17 cellular contexts compared by ENCODE assay signal in genomic region chr2:167480232-167480985, GRCh38.
DNase-seq lines count a peak whose midpoint lies in the region; ATAC-seq, FAIRE-seq and TF ChIP-seq lines count a peak whose summit lies in the region.
"Had no signal": no experiment of that assay in that cellular context is flagged by ENCODE, and none has a peak within 500 bp of the region (broad histone marks: within the 10 kb centered on the region; RNA-seq: fewer than 3 reads in every experiment).

No MANE protein-coding gene starts in this region.

- no peak overlapping the region for H3K4ac ChIP-seq in neuronal stem cell (ENCODE audit: low read length)

- H2BK15ac ChIP-seq in neuronal stem cell (ENCODE audit: low read length) = no peak overlapping the region

- no peaks in the 10 kb centered on the region for H3K36me3 ChIP-seq in GM12878 (ENCODE audit: control insufficient read depth in 2 of 2, insufficient read depth in 2 of 2, low read length in 1 of 2)
- H3K36me3 ChIP-seq in neuronal stem cell (replicated peaks in 1 of 2; ENCODE audit: control insufficient read depth in 2 of 2, insufficient read depth in 2 of 2, low read length in 2 of 2) = no peaks in the 10 kb centered on the region
- no peaks in the 10 kb centered on the region for H3K36me3 ChIP-seq in testis (ENCODE audit: low read depth, missing control alignments)
- H3K36me3 ChIP-seq: esophagus squamous epithelium, heart left ventricle, transverse colon had no signal

- TF ChIP-seq EP300 in GM12878 (IDR thresholded peaks at IDR 0.05; ENCODE audit: borderline replicate concordance in 1 of 2, control insufficient read depth in 1 of 2, low read depth in 2 of 2, low read length in 2 of 2) = no peak

- no peak overlapping the region for H2BK12ac ChIP-seq in neuronal stem cell (ENCODE audit: low read length)

- no peak overlapping the region for H4K91ac ChIP-seq in neuronal stem cell (ENCODE audit: low read depth, low read length, poor library complexity)

- H3K79me2 ChIP-seq in GM12878 (ENCODE audit: control insufficient read depth, insufficient read depth, low read length) = no peaks in the 10 kb centered on the region

- SMC1A ChIA-PET in GM12878 (lab: Charles Lee; ENCODE audit: uncharacterized antibody, unreplicated experiment) = interaction anchor here (0.9 kb wide), 1 partner anchor 43 kb away, joined by 3 read pairs; no protein-coding TSS in a partner anchor

- CTCF ChIA-PET in GM12878 (lab: Yijun Ruan, JAX) = no interaction called here

- H3K9ac ChIP-seq in GM12878 (ENCODE audit: control insufficient read depth, insufficient read depth, low read length) (no peak overlapping the region), neuronal stem cell (ENCODE audit: low read depth, low read length, poor library complexity) (no peak overlapping the region)

- 0 out of 2 replicates have a peak overlapping the region, but pooled peaks have one; percentile 4 for H3K4me2 ChIP-seq in GM12878 (ENCODE audit: control insufficient read depth, insufficient read depth)
- H3K4me2 ChIP-seq in neuronal stem cell (ENCODE audit: insufficient read depth, low read length, poor library complexity, severe bottlenecking) = no peak overlapping the region

- no peaks in the 10 kb centered on the region for H3K9me3 ChIP-seq in GM12878 (replicated peaks; ENCODE audit: control insufficient read depth, insufficient read depth, low read length)
- no peaks in the 10 kb centered on the region for H3K9me3 ChIP-seq in neuronal stem cell (replicated peaks in 1 of 2; ENCODE audit: control insufficient read depth in 2 of 2, insufficient read depth in 1 of 2, low read depth in 1 of 2, low read length in 2 of 2)
- H3K9me3 ChIP-seq in testis = no peaks in the 10 kb centered on the region
- H3K9me3 ChIP-seq: esophagus squamous epithelium, heart left ventricle, transverse colon had no signal

- H3K79me1 ChIP-seq in neuronal stem cell (ENCODE audit: low read depth, low read length) = no peaks in the 10 kb centered on the region

- TF ChIP-seq POLR2A in GM12878 (IDR thresholded peaks at IDR 0.05; ENCODE audit: low read depth, low read length) (no peak), testis (IDR thresholded peaks at IDR 0.05) (no peak)

- in situ Hi-C loops in GM12878 (cut with MboI) = no loop called here

- RAD21 ChIA-PET in GM12878 (lab: Charles Lee; ENCODE audit: unreplicated experiment) = no interaction called here

- no peak overlapping the region for H3K23ac ChIP-seq in neuronal stem cell (ENCODE audit: low read depth, low read length, poor library complexity)

- intact Hi-C loops in GM12878 (cut with micrococcal nuclease; ENCODE audit: unreplicated experiment) = no loop called here
- intact Hi-C loops in testis (cut with DNase I; ENCODE audit: low total_unique reads) = no loop called here

- H2AK5ac ChIP-seq in neuronal stem cell (ENCODE audit: low read depth, low read length) = peak overlapping the region; percentile 88

- H4K8ac ChIP-seq in neuronal stem cell (ENCODE audit: low read depth, low read length) = no peak overlapping the region

- BruUV-seq in GM12878 (replicated peaks; lab: Mats Ljungman, UMichigan) = no TSS peak

- H3K27ac ChIP-seq in GM12878 (ENCODE audit: control insufficient read depth, insufficient read depth) (no peak overlapping the region), neuronal stem cell (replicated peaks; ENCODE audit: low read length) (peak overlapping the region; percentile 20), testis (no peak overlapping the region)
- H3K27ac ChIP-seq: esophagus squamous epithelium, heart left ventricle, transverse colon had no signal

- H3K14ac ChIP-seq in neuronal stem cell (ENCODE audit: low read length) = no peak overlapping the region

- no peak overlapping the region for H3K4me3 ChIP-seq in GM12878
- no peak overlapping the region for H3K4me3 ChIP-seq in neuronal stem cell (ENCODE audit: low read length in 2 of 2)
- no peak overlapping the region for H3K4me3 ChIP-seq in testis
- H3K4me3 ChIP-seq: esophagus squamous epithelium, heart left ventricle, transverse colon had no signal

- peak overlapping the region; percentile 66 for H3K18ac ChIP-seq in neuronal stem cell (ENCODE audit: low read length)

- no peaks in the 10 kb centered on the region for H3K27me3 ChIP-seq in GM12878 (replicated peaks in 1 of 2; ENCODE audit: control insufficient read depth in 2 of 2, insufficient read depth in 2 of 2, low read length in 1 of 2)
- H3K27me3 ChIP-seq in neuronal stem cell (ENCODE audit: control insufficient read depth in 3 of 3, insufficient read depth in 3 of 3, low read depth in 1 of 3, low read length in 3 of 3) = no peaks in the 10 kb centered on the region
- H3K27me3 ChIP-seq in testis = no peaks in the 10 kb centered on the region
- H3K27me3 ChIP-seq: esophagus squamous epithelium, heart left ventricle, transverse colon had no signal

- H3K4me1 ChIP-seq in GM12878 (ENCODE audit: control insufficient read depth, insufficient read depth, low read length) (no peaks in the 10 kb centered on the region), neuronal stem cell (ENCODE audit: control insufficient read depth in 2 of 2, insufficient read depth in 1 of 2, low read depth in 1 of 2, low read length in 2 of 2) (peaks cover 10 to 13% of the 10 kb centered on the region in 2 donors), testis (no peaks in the 10 kb centered on the region)
- H3K4me1 ChIP-seq: esophagus squamous epithelium, heart left ventricle, transverse colon had no signal

- H4K20me1 ChIP-seq in GM12878 (ENCODE audit: control insufficient read depth, insufficient read depth) = no peaks in the 10 kb centered on the region

- no peak overlapping the region for H2BK120ac ChIP-seq in neuronal stem cell (ENCODE audit: low read depth, low read length)

- no peak for DNase-seq in GM12878 (ENCODE audit: low read depth, low spot score)
- no peak for DNase-seq in neuronal stem cell (ENCODE audit: low spot score)
- DNase-seq in NCI-H146 (lab: John Stamatoyannopoulos, UW) = no peak
- DNase-seq in amniotic stem cell (lab: John Stamatoyannopoulos, UW) = no peak
- no peak for DNase-seq in testis
- DNase-seq: activated CD8-positive, alpha-beta memory T cell treated with anti-CD3 and anti-CD28 coated beads for 24 hours; activated effector memory CD4-positive, alpha-beta T cell treated with Interleukin-2 at 50 U/mL for 16 hours; esophagus squamous epithelium; heart left ventricle; NCI-H2029 treated with DMSO at 0.1 percent for 48 hours; SHP77; stimulated activated CD4-positive, alpha-beta T cell treated with anti-CD3 and anti-CD28 coated beads, Interleukin-1b, Interleukin-23, amount 100 ng/mL, for 48 hours; transverse colon had no signal

- WGBS in GM12878 (ENCODE audit: insufficient coverage, insufficient replicate concordance, low lambda C conversion rate, missing lambda C conversion rate) = 51% methylated on average over 6 of the region's 6 CpGs
- WGBS in neuronal stem cell (ENCODE audit: extremely low coverage in 2 of 2, insufficient read length in 2 of 2, insufficient replicate concordance in 1 of 2), 2 donors = no CpG with 5 or more reads among the region's 6 CpGs
- WGBS in testis, 2 donors = 79 to 82% methylated on average over 6 of the region's 6 CpGs

- H2BK5ac ChIP-seq in neuronal stem cell (ENCODE audit: low read length) = no peak overlapping the region

- peak; percentile 42 for ATAC-seq in GM21576 (IDR thresholded peaks at IDR 0.05; ENCODE audit: unreplicated experiment)
- ATAC-seq in HG03520 (IDR thresholded peaks at IDR 0.05; ENCODE audit: unreplicated experiment) = peak; percentile 65
- ATAC-seq in GM12878 = peak; percentile 76
- ATAC-seq in GM18873 (IDR thresholded peaks at IDR 0.05; ENCODE audit: low FRiP score, unreplicated experiment) = no peak
- ATAC-seq: heart left ventricle had no signal

- peak overlapping the region; percentile 28 for H2AFZ ChIP-seq in GM12878 (ENCODE audit: control insufficient read depth, low read depth, low read length)
- H2AFZ ChIP-seq in neuronal stem cell (ENCODE audit: low read length) = no peak overlapping the region

- TF ChIP-seq CTCF in GM12878 (IDR thresholded peaks at IDR 0.05 in 2 of 3, conservative IDR thresholded peaks at IDR 0.05 in 1 of 3; ENCODE audit: control insufficient read depth in 2 of 3, extremely low read depth in 1 of 3, insufficient read depth in 1 of 3, low read depth in 3 of 3, low read length in 3 of 3) (no peak), testis (IDR thresholded peaks at IDR 0.05) (no peak)

- FAIRE-seq in GM12878 (lab: Jason Lieb, UNC) = no peak
- FAIRE-seq: astrocyte had no signal

- POLR2A ChIA-PET in GM12878 (lab: Charles Lee) = no interaction called here

- TF ChIP-seq RAD21 in GM12878 (IDR thresholded peaks at IDR 0.05; ENCODE audit: insufficient read depth, low read depth, low read length) = no peak

TF ChIP-seq in GM12878, 131 proteins besides CTCF, POLR2A, EP300 and RAD21 (continues in another document):
- TF ChIP-seq IKZF2 (IDR thresholded peaks at IDR 0.05) (no peak), HSF1 (IDR thresholded peaks at IDR 0.05; ENCODE audit: low read depth, low read length) (no peak), HDAC6 (IDR thresholded peaks at IDR 0.05; ENCODE audit: unreplicated experiment) (no peak), RCOR1 (conservative IDR thresholded peaks at IDR 0.05; ENCODE audit: low read depth, low read length) (no peak), CHD2 (IDR thresholded peaks at IDR 0.05; ENCODE audit: borderline replicate concordance, low read depth, low read length) (no peak), WRNIP1 (IDR thresholded peaks at IDR 0.05; ENCODE audit: borderline replicate concordance, low read depth, low read length) (no peak), SMAD5 (IDR thresholded peaks at IDR 0.05; ENCODE audit: low read depth) (no peak)
